In the genomic region with DNA sequence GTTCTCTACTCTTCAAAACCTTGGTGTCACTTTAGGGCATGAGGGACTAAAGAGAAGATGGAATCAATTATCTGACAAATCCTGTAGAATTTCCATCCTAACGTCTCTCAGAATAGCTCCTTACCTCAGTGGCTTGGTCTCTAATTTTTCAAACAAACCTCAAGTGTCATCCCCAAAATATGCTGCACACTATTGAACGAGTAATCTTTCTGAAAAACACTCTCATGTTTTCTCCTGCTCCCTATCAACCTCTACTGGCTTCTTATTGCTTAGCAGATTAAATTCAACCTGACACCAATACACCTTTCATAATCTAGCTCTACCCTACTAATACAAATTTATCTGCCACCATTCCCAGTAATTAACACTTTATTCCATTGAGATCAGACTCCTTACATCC, we compare ENCODE assay signal across 27 cellular contexts. TPM values are rescaled to one million over a fixed set of nuclear protein-coding genes. Genes with fewer than 3 reads are reported as not detected.
A peak's percentile ranks its signal among the peaks of the same experiment; 100 is the strongest.
DNase-seq lines count a peak whose midpoint lies in the region; ATAC-seq, FAIRE-seq and TF ChIP-seq lines count a peak whose summit lies in the region.
"Had no signal": no experiment of that assay in that cellular context is flagged by ENCODE, and none has a peak within 500 bp of the region (broad histone marks: within the 10 kb centered on the region; RNA-seq: fewer than 3 reads in every experiment).

No MANE protein-coding gene starts in this region.

- 86 to 93% methylated on average over 2 of the region's 2 CpGs for WGBS in thyroid gland, 2 donors

- H3K4me3 ChIP-seq in A673 (ENCODE audit: low read depth, low read length, poor library complexity, severe bottlenecking) = no peak overlapping the region
- no peak overlapping the region for H3K4me3 ChIP-seq in epithelial cell of proximal tubule (ENCODE audit: low read depth, low read length)
- H3K4me3 ChIP-seq in thyroid gland (replicated peaks in 1 of 3) = no peak overlapping the region
- H3K4me3 ChIP-seq: A549, pancreas, right lobe of liver, vagina had no signal

- no peaks in the 10 kb centered on the region for H3K9me3 ChIP-seq in A673 (ENCODE audit: low read depth, low read length, poor library complexity, severe bottlenecking)
- H3K9me3 ChIP-seq in thyroid gland = no peaks in the 10 kb centered on the region
- H3K9me3 ChIP-seq: A549, pancreas, right lobe of liver, vagina had no signal

- POLR2A ChIA-PET in A673 (lab: Charles Lee; ENCODE audit: low non-redundant PET) = no interaction called here

- no peak overlapping the region for H3K27ac ChIP-seq in A673 (ENCODE audit: low read depth, low read length, poor library complexity, severe bottlenecking)
- no peak overlapping the region for H3K27ac ChIP-seq in thyroid gland
- H3K27ac ChIP-seq: A549, pancreas, right lobe of liver, vagina had no signal

- CTCF ChIA-PET in A673 (lab: Charles Lee) = no interaction called here

- no peak for TF ChIP-seq POLR2A in GM12891 (IDR thresholded peaks at IDR 0.05; ENCODE audit: low read depth, low read length)
- TF ChIP-seq POLR2A in thyroid gland (IDR thresholded peaks at IDR 0.05) = no peak

- H3K36me3 ChIP-seq in A673 (ENCODE audit: insufficient read depth, low read length, poor library complexity, severe bottlenecking) (no peaks in the 10 kb centered on the region), thyroid gland (no peaks in the 10 kb centered on the region)
- H3K36me3 ChIP-seq: pancreas, right lobe of liver, vagina had no signal

- H3K4me1 ChIP-seq in A673 (ENCODE audit: insufficient read depth, low read length, poor library complexity, severe bottlenecking) (peaks cover 23% of the 10 kb centered on the region), thyroid gland (peaks cover 3 to 23% of the 10 kb centered on the region in 2 donors)

- ATAC-seq in HG03159 (IDR thresholded peaks at IDR 0.05; ENCODE audit: unreplicated experiment) = no peak
- ATAC-seq: esophagus mucosa; natural killer cell treated with Interleukin-12 subunit alpha and Interleukin-12 subunit beta and Interleukin-15 and Interleukin-18, amount 100 ng/mL, for 72 hours; pancreas; right lobe of liver had no signal

- DNase-seq in A673 (ENCODE audit: low spot score) (no peak), GM12891 (ENCODE audit: insufficient read length, low spot score) (no peak), RKO (ENCODE audit: low spot score) (peak; percentile 75), epithelial cell of proximal tubule (ENCODE audit: low read depth) (no peak), NCI-H187 treated with DMSO at 0.1 percent for 48 hours (lab: John Stamatoyannopoulos, UW) (no peak), NCI-H526 treated with DMSO at 0.1 percent for 48 hours (lab: John Stamatoyannopoulos, UW) (no peak), thyroid gland (no peak)
- DNase-seq: activated CD4-positive, alpha-beta memory T cell treated with anti-CD3 and anti-CD28 coated beads, Interleukin-2, amount 10 ng/mL, durations not matched to agents 7 days and 5 days; activated CD4-positive, CD25-positive, alpha-beta regulatory T cell; activated naive CD4-positive, alpha-beta T cell treated with Interleukin-2 at 50 U/mL for 16 hours; activated T-cell treated with anti-CD3 and anti-CD28 coated beads, Interleukin-2, amount 50 U/mL, for 1 hour; CD4-positive, CD25-positive, alpha-beta regulatory T cell; central memory CD4-positive, alpha-beta T cell; glutamatergic neuron; left cardiac atrium; midbrain; NCI-H2227 treated with DMSO at 0.1 percent for 48 hours; pancreas; right lobe of liver; RPMI8226; stimulated activated CD4-positive, alpha-beta T cell treated with anti-CD3 and anti-CD28 coated beads, Interleukin-15, amount 100 ng/mL, for 24 hours; T1000 had no signal

- BruUV-seq in A673 (replicated peaks; lab: Mats Ljungman, UMichigan) = no TSS peak

- peak; percentile 80 for FAIRE-seq in GM12891 (lab: Jason Lieb, UNC)
- FAIRE-seq: A549, pancreas had no signal

- intact Hi-C loops in A673 (cut with micrococcal nuclease; ENCODE audit: unreplicated experiment) (no loop called here), thyroid gland (cut with DNase I) (no loop called here)

- H3K27me3 ChIP-seq in A673 (replicated peaks; ENCODE audit: insufficient read depth, low read depth, low read length, poor library complexity) (no peaks in the 10 kb centered on the region), thyroid gland (no peaks in the 10 kb centered on the region)
- H3K27me3 ChIP-seq: pancreas, right lobe of liver, vagina had no signal

- TF ChIP-seq CTCF in A673 (conservative IDR thresholded peaks at IDR 0.05; ENCODE audit: low read depth, low read length) (0 out of 2 replicates have a peak, but pooled peaks have one; percentile 17), epithelial cell of proximal tubule (conservative IDR thresholded peaks at IDR 0.05; ENCODE audit: low read depth, low read length) (peak; percentile 11), thyroid gland (IDR thresholded peaks at IDR 0.05) (no peak)

TF ChIP-seq in GM12891, 5 proteins besides CTCF, POLR2A, EP300 and RAD21:
- TF ChIP-seq POU2F2 (IDR thresholded peaks at IDR 0.05; ENCODE audit: low read depth, low read length) (no peak), PAX5 (IDR thresholded peaks at IDR 0.05; ENCODE audit: insufficient read depth, low read length, severe bottlenecking) (no peak), SPI1 (IDR thresholded peaks at IDR 0.05; ENCODE audit: low read depth, low read length) (no peak), POLR2AphosphoS5 (IDR thresholded peaks at IDR 0.05; ENCODE audit: low read depth, low read length) (no peak), TAF1 (IDR thresholded peaks at IDR 0.05; ENCODE audit: low read depth, low read length) (no peak)

RNA-seq across cellular contexts. Expression of gene CNOT4, which starts 8.5 kb away (rescaled TPM):
- total RNA-seq in A673 (2021) (24.1 and 24.6 TPM in 2 replicates), epithelial cell of proximal tubule (9.4 and 10.4 TPM in 2 replicates), thyroid gland (10 to 100 TPM; 25.6 to 36.8 (median 29.3) TPM)
- 6.7 TPM for polyA plus RNA-seq in GM12891 (2012; ENCODE audit: low read depth, missing spikeins)

RNA-seq across cellular contexts. Expression of gene NUP205, which starts 56.3 kb away (rescaled TPM):
- 146 and 148 TPM in 2 replicates for total RNA-seq in A673 (2021)
- 42.5 TPM for polyA plus RNA-seq in GM12891 (2012; ENCODE audit: low read depth, missing spikeins)
- 89.9 and 91.6 TPM in 2 replicates for total RNA-seq in epithelial cell of proximal tubule
- total RNA-seq in thyroid gland = 10 to 100 TPM; 33.1 to 37.1 (median 34.0) TPM

Comparison
In these comparisons a context has a peak if more than half of its experiments do, and no peak if none do; other contexts are left out.
1. CTCF ChIP-seq: peak in A673 (single experiment) and epithelial cell of proximal tubule (single experiment); none in thyroid gland (0 of 6).